8 cellular contexts compared by ENCODE assay signal in genomic region chr1:156768610-156769295, GRCh38. TPM values are rescaled to one million over a fixed set of nuclear protein-coding genes. Genes with fewer than 3 reads are reported as not detected.
A peak's percentile ranks its signal among the peaks of the same experiment; 100 is the strongest.
DNase-seq lines count a peak whose midpoint lies in the region; ATAC-seq and TF ChIP-seq lines count a peak whose summit lies in the region.

No MANE protein-coding gene starts in this region.

- DNase-seq in HAP-1 (ENCODE audit: low spot score in 2 of 2) (peak in 1 of 2 experiments; percentile 73), WTC11 (ENCODE audit: low spot score) (no peak), SK-N-DZ (ENCODE audit: low spot score) (no peak)

- H3K4me3 ChIP-seq in HAP-1 (peak overlapping the region; percentile 81), iPS-18c (ENCODE audit: insufficient read depth, low read depth, low read length) (peak overlapping the region; percentile 91), stomach smooth muscle (ENCODE audit: low read length in 2 of 2) (peak overlapping the region; percentile 67 to 97)

- CTCF ChIA-PET in WTC11 (lab: Charles Lee) = interaction anchor here (1.2 to 2.1 kb wide), 2 partner anchors 17 to 42 kb away, joined by 3 to 12 read pairs; no protein-coding TSS in a partner anchor

- TF ChIP-seq CTCF in WTC11 (IDR thresholded peaks at IDR 0.05) = no peak

- H3K27ac Mint-ChIP-seq in WTC11 = peak overlapping the region; percentile 28

- H3K27me3 ChIP-seq in HAP-1 (ENCODE audit: low read depth) (no peaks in the 10 kb centered on the region), stomach smooth muscle (ENCODE audit: control insufficient read depth in 1 of 2, insufficient read depth in 2 of 2, low read length in 2 of 2) (no peaks in the 10 kb centered on the region)

- peaks cover 34% of the 10 kb centered on the region for H3K4me1 Mint-ChIP-seq in WTC11

- H3K36me3 Mint-ChIP-seq in WTC11 = peaks cover 15% of the 10 kb centered on the region

- H3K36me3 ChIP-seq in HAP-1 (replicated peaks) = peaks cover 21% of the 10 kb centered on the region
- H3K36me3 ChIP-seq in stomach smooth muscle (ENCODE audit: control insufficient read depth in 2 of 2, insufficient read depth in 2 of 2, low read length in 2 of 2) = peaks cover 4 to 9% of the 10 kb centered on the region in 2 donors

- no peak for ATAC-seq in WTC11
- no peak for ATAC-seq in HG02884 (IDR thresholded peaks at IDR 0.05; ENCODE audit: unreplicated experiment)
- no peak for ATAC-seq in GM21381 (IDR thresholded peaks at IDR 0.05; ENCODE audit: unreplicated experiment)
- ATAC-seq in GM18868 (IDR thresholded peaks at IDR 0.05; ENCODE audit: unreplicated experiment) = no peak

- POLR2A ChIA-PET in WTC11 (lab: Charles Lee) = interaction anchor here (1.3 to 3.4 kb wide), 2 partner anchors 17 to 28 kb away, joined by 4 to 24 read pairs; partner anchors contain the start of genes HDGF and MRPL24

- no peak overlapping the region for H3K27ac ChIP-seq in stomach smooth muscle (ENCODE audit: low read length)

- H3K9me3 Mint-ChIP-seq in WTC11 = no peaks in the 10 kb centered on the region

- H3K9me3 ChIP-seq in HAP-1 (no peaks in the 10 kb centered on the region), iPS-18c (ENCODE audit: control insufficient read depth, insufficient read depth, low read length) (peaks cover 2% of the 10 kb centered on the region), stomach smooth muscle (ENCODE audit: control insufficient read depth in 2 of 2, low read length in 2 of 2) (no peaks in the 10 kb centered on the region)

- H3K4me1 ChIP-seq in HAP-1 (peaks cover 6% of the 10 kb centered on the region; the same call in 1 of the 2 replicates), stomach smooth muscle (ENCODE audit: control insufficient read depth, insufficient read depth, low read length) (peaks cover 49% of the 10 kb centered on the region)

- H3K4me3 Mint-ChIP-seq in WTC11 = no peak overlapping the region

- H3K27me3 Mint-ChIP-seq in WTC11 (ENCODE audit: low read depth) = no peaks in the 10 kb centered on the region

- H3K9ac ChIP-seq in stomach smooth muscle (ENCODE audit: low read length in 2 of 2) = peak overlapping the region; percentile 99

- in situ Hi-C loops in HAP-1 (cut with MboI; ENCODE audit: low sequenced_read_pairs) = loop anchor here (5.0 kb wide), 1 partner anchor 41 kb away; the partner anchor contains the start of genes ISG20L2 and METTL25B

TF ChIP-seq in WTC11, 78 proteins besides CTCF, POLR2A, EP300 and RAD21 (continues in another document):
- TF ChIP-seq MAX (CRISPR knock-in tag; IDR thresholded peaks at IDR 0.05) (no peak), RORB (CRISPR knock-in tag; IDR thresholded peaks at IDR 0.05) (no peak), SOX15 (CRISPR knock-in tag; IDR thresholded peaks at IDR 0.05) (no peak), ZNF317 (CRISPR knock-in tag; IDR thresholded peaks at IDR 0.05; ENCODE audit: borderline replicate concordance, low read depth) (no peak), NFE2L1 (CRISPR knock-in tag; IDR thresholded peaks at IDR 0.05) (no peak), ZNF219 (CRISPR knock-in tag; IDR thresholded peaks at IDR 0.05; ENCODE audit: borderline replicate concordance) (no peak), TEAD4 (CRISPR knock-in tag; IDR thresholded peaks at IDR 0.05) (no peak), NR3C1 (CRISPR knock-in tag; conservative IDR thresholded peaks at IDR 0.05; ENCODE audit: low read depth) (no peak), KAT7 (CRISPR knock-in tag; IDR thresholded peaks at IDR 0.05; ENCODE audit: borderline replicate concordance) (no peak), E2F5 (CRISPR knock-in tag; IDR thresholded peaks at IDR 0.05) (no peak), SP1 (CRISPR knock-in tag; conservative IDR thresholded peaks at IDR 0.05) (no peak), PREB (CRISPR knock-in tag; IDR thresholded peaks at IDR 0.05; ENCODE audit: borderline replicate concordance) (no peak), ARID4B (CRISPR knock-in tag; IDR thresholded peaks at IDR 0.05; ENCODE audit: borderline replicate concordance) (no peak), ZNF512 (CRISPR knock-in tag; IDR thresholded peaks at IDR 0.05; ENCODE audit: borderline replicate concordance) (no peak)

RNA-seq across cellular contexts. Expression of gene PRCC, which starts 1.4 kb away (rescaled TPM):
- total RNA-seq in WTC11 (2021) = 97.4 to 98.5 TPM (median 98.0 TPM) in 3 replicates
- 50.6 and 54.6 TPM in 2 replicates for polyA plus RNA-seq in SK-N-DZ (2014; cell fraction: cytosol; rRNA removed)
- polyA plus RNA-seq in SK-N-DZ (2014; cell fraction: nucleus; rRNA removed) = 27.8 and 36.4 TPM in 2 replicates

RNA-seq across cellular contexts. Expression of gene HDGF, which starts 17.3 kb away (rescaled TPM):
- total RNA-seq in WTC11 (2021) = 301 to 339 TPM (median 318 TPM) in 3 replicates
- polyA plus RNA-seq in SK-N-DZ (2014; cell fraction: cytosol; rRNA removed) = 375 and 505 TPM in 2 replicates
- polyA plus RNA-seq in SK-N-DZ (2014; cell fraction: nucleus; rRNA removed) = 394 and 426 TPM in 2 replicates

RNA-seq across cellular contexts. Expression of gene MRPL24, which starts 27.9 kb away (rescaled TPM):
- total RNA-seq in WTC11 (2021) = 35.1 to 37.4 TPM (median 35.2 TPM) in 3 replicates
- 98.9 and 109 TPM in 2 replicates for polyA plus RNA-seq in SK-N-DZ (2014; cell fraction: cytosol; rRNA removed)
- 67.7 and 93.2 TPM in 2 replicates for polyA plus RNA-seq in SK-N-DZ (2014; cell fraction: nucleus; rRNA removed)

RNA-seq across cellular contexts. Expression of gene ISG20L2, which starts 40.2 kb away (rescaled TPM):
- total RNA-seq in WTC11 (2021) = 37.2 to 43.8 TPM (median 42.2 TPM) in 3 replicates
- polyA plus RNA-seq in SK-N-DZ (2014; cell fraction: cytosol; rRNA removed) = 40.3 and 50.7 TPM in 2 replicates
- polyA plus RNA-seq in SK-N-DZ (2014; cell fraction: nucleus; rRNA removed) = 5.3 and 6.9 TPM in 2 replicates

RNA-seq across cellular contexts. Expression of gene METTL25B, which starts 40.5 kb away (rescaled TPM):
- 32.0 to 41.0 TPM (median 37.9 TPM) in 3 replicates for total RNA-seq in WTC11 (2021)
- polyA plus RNA-seq in SK-N-DZ (2014; cell fraction: cytosol; rRNA removed) = 37.7 and 39.2 TPM in 2 replicates
- polyA plus RNA-seq in SK-N-DZ (2014; cell fraction: nucleus; rRNA removed) = 54.6 and 79.2 TPM in 2 replicates
